ENCODE assay signal across 3 cellular contexts in the genomic region with DNA sequence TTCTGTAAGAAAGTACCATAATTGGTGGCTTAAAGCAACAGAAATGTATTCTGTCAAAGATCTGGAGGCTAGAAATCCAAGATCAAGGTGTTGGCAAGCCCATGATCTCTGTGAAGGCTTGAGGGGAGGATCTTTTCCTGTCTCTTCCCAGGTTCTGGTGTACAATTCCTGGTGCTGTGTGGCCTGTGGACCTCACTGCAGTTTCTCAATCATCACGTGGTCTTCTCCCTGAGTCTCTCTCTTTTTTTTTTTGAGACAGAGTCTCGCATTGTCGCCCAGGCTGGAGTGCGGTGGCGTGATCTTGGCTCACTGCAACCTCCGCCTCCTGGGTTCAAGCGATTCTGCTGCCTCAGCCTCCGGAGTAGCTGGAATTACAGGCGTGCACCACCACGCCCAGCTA. TPM values are rescaled to one million over a fixed set of nuclear protein-coding genes. Genes with fewer than 3 reads are reported as not detected.
"Had no signal": no experiment of that assay in that cellular context is flagged by ENCODE, and none has a peak within 500 bp of the region (broad histone marks: within the 10 kb centered on the region; RNA-seq: fewer than 3 reads in every experiment).

No MANE protein-coding gene starts in this region.

RNA-seq across cellular contexts. Expression of a gene that starts 12.7 kb away (rescaled TPM):
- total RNA-seq: OCI-LY7, PC-3, PC-9 had no signal
